In genomic region chr21:35475768-35476167, GRCh38 we compare ENCODE assay signal across 8 cellular contexts.
DNase-seq lines count a peak whose midpoint lies in the region; ATAC-seq, FAIRE-seq and TF ChIP-seq lines count a peak whose summit lies in the region.

No MANE protein-coding gene starts in this region.

- FAIRE-seq in D721Med (lab: Jason Lieb, UNC) = no peak

- peaks cover 8% of the 10 kb centered on the region for H3K9me3 Mint-ChIP-seq in activated T-cell treated with anti-CD3 and anti-CD28 coated beads, Interleukin-2, amount 50 U/mL, for 4 hours

- no peak overlapping the region for H3K4me3 Mint-ChIP-seq in activated T-cell treated with anti-CD3 and anti-CD28 coated beads, Interleukin-2, amount 50 U/mL, for 4 hours

- H3K36me3 Mint-ChIP-seq in activated T-cell treated with anti-CD3 and anti-CD28 coated beads, Interleukin-2, amount 50 U/mL, for 4 hours (ENCODE audit: insufficient read depth) = peaks cover 2% of the 10 kb centered on the region

- H3K4me1 Mint-ChIP-seq in activated T-cell treated with anti-CD3 and anti-CD28 coated beads, Interleukin-2, amount 50 U/mL, for 4 hours (ENCODE audit: low read depth) = peaks cover 18% of the 10 kb centered on the region

- H3K27me3 Mint-ChIP-seq in activated T-cell treated with anti-CD3 and anti-CD28 coated beads, Interleukin-2, amount 50 U/mL, for 4 hours (ENCODE audit: low read depth) = peaks cover 6% of the 10 kb centered on the region

- no peak for TF ChIP-seq CTCF in D721Med (IDR thresholded peaks at IDR 0.05; ENCODE audit: insufficient read depth, missing control alignments)

- ATAC-seq in activated T-cell treated with anti-CD3 and anti-CD28 coated beads, Interleukin-2, amount 50 U/mL, for 4 hours = peak; percentile 28 to 34
- peak; percentile 49 for ATAC-seq in SK-N-SH treated with all-trans-retinoic acid at 6 μM for 48 hours
- no peak for ATAC-seq in HG03175 (IDR thresholded peaks at IDR 0.05; ENCODE audit: unreplicated experiment)
- ATAC-seq in GM18517 (IDR thresholded peaks at IDR 0.05; ENCODE audit: unreplicated experiment) = no peak

- DNase-seq in activated T-cell treated with anti-CD3 and anti-CD28 coated beads, Interleukin-2, amount 50 U/mL, for 4 hours = no peak
- no peak for DNase-seq in activated T-cell treated with anti-CD3 and anti-CD28 coated beads, Interleukin-2, amount 50 U/mL, for 48 hours
- DNase-seq in fibroblast of the conjunctiva (ENCODE audit: low read depth) (peak; percentile 29), stromal cell of bone marrow (ENCODE audit: low read depth) (peak; percentile 64), D721Med (ENCODE audit: insufficient read length, low spot score) (no peak)

TF ChIP-seq in SK-N-SH treated with all-trans-retinoic acid at 6 μM for 48 hours, 23 proteins besides CTCF, POLR2A, EP300 and RAD21:
- no peak for TF ChIP-seq TSHZ2 (CRISPR knock-in tag; IDR thresholded peaks at IDR 0.05)
- TF ChIP-seq POU6F1 (CRISPR knock-in tag; IDR thresholded peaks at IDR 0.05; ENCODE audit: borderline replicate concordance, low read depth) = no peak
- TF ChIP-seq GLIS3 (CRISPR knock-in tag; IDR thresholded peaks at IDR 0.05) = no peak
- TF ChIP-seq ZNF565 (CRISPR knock-in tag; conservative IDR thresholded peaks at IDR 0.05; ENCODE audit: low read depth) = no peak
- TF ChIP-seq CSRNP3 (CRISPR knock-in tag; IDR thresholded peaks at IDR 0.05) = no peak
- TF ChIP-seq TCF4 (CRISPR knock-in tag; IDR thresholded peaks at IDR 0.05; ENCODE audit: borderline replicate concordance) = no peak
- TF ChIP-seq ZNF70 (CRISPR knock-in tag; IDR thresholded peaks at IDR 0.05) = no peak
- no peak for TF ChIP-seq PPARA (CRISPR knock-in tag; IDR thresholded peaks at IDR 0.05; ENCODE audit: borderline replicate concordance)
- no peak for TF ChIP-seq ESRRG (CRISPR knock-in tag; IDR thresholded peaks at IDR 0.05)
- no peak for TF ChIP-seq ZFP3 (CRISPR knock-in tag; IDR thresholded peaks at IDR 0.05)
- TF ChIP-seq PATZ1 (CRISPR knock-in tag; IDR thresholded peaks at IDR 0.05; ENCODE audit: borderline replicate concordance) = no peak
- TF ChIP-seq OSR1 (CRISPR knock-in tag; IDR thresholded peaks at IDR 0.05) = no peak
- TF ChIP-seq ISL1 (CRISPR knock-in tag; IDR thresholded peaks at IDR 0.05) = no peak
- no peak for TF ChIP-seq TOX (CRISPR knock-in tag; IDR thresholded peaks at IDR 0.05; ENCODE audit: borderline replicate concordance)
- TF ChIP-seq ZC3H10 (CRISPR knock-in tag; IDR thresholded peaks at IDR 0.05) = no peak
- TF ChIP-seq CREB5 (CRISPR knock-in tag; IDR thresholded peaks at IDR 0.05; ENCODE audit: low read depth) = no peak
- TF ChIP-seq RARB (CRISPR knock-in tag; IDR thresholded peaks at IDR 0.05) = no peak
TF ChIP-seq in SK-N-SH treated with all-trans-retinoic acid at 6 μM for 48 hours: peak in this region for 0.

Comparison
In these comparisons a context has a peak if more than half of its experiments do, and no peak if none do; other contexts are left out.
1. ATAC-seq: peak in activated T-cell treated with anti-CD3 and anti-CD28 coated beads, Interleukin-2, amount 50 U/mL, for 4 hours (2 of 2) and SK-N-SH treated with all-trans-retinoic acid at 6 μM for 48 hours (single experiment); none in HG03175 (single experiment) and GM18517 (single experiment).
2. DNase-seq: peak in fibroblast of the conjunctiva (single experiment) and stromal cell of bone marrow (single experiment); none in activated T-cell treated with anti-CD3 and anti-CD28 coated beads, Interleukin-2, amount 50 U/mL, for 4 hours (single experiment), activated T-cell treated with anti-CD3 and anti-CD28 coated beads, Interleukin-2, amount 50 U/mL, for 48 hours (0 of 2) and D721Med (single experiment).